In genomic region chr15:50558012-50558411, GRCh38 we compare ENCODE assay signal across 19 cellular contexts. TPM values are rescaled to one million over a fixed set of nuclear protein-coding genes. Genes with fewer than 3 reads are reported as not detected.
"Had no signal": no experiment of that assay in that cellular context is flagged by ENCODE, and none has a peak within 500 bp of the region (broad histone marks: within the 10 kb centered on the region; RNA-seq: fewer than 3 reads in every experiment).

No MANE protein-coding gene starts in this region.

- ATAC-seq: activated naive CD4-positive, alpha-beta T cell treated with anti-CD3 and anti-CD28 coated beads, Interleukin-2, amount 50 U/mL, for 72 hours; left lobe of liver; sciatic nerve had no signal

- H3K4me3 Mint-ChIP-seq: activated B cell treated with CpG ODN at 0.5 μM for 24 hours; activated CD4-positive, alpha-beta T cell treated with anti-CD3 and anti-CD28 coated beads, Interleukin-2, amount 10 ng/mL, durations not matched to agents 7 days and 5 days; central memory CD8-positive, alpha-beta T cell; neural progenitor cell; T-helper 2 cell treated with Interferon-gamma antibody and Interleukin-4, amounts not matched to agents 5 μg/mL and 100 μg/mL, for 36 hours had no signal

- H3K27ac Mint-ChIP-seq: activated B cell treated with CpG ODN at 0.5 μM for 24 hours; activated CD4-positive, alpha-beta T cell treated with anti-CD3 and anti-CD28 coated beads, Interleukin-2, amount 10 ng/mL, durations not matched to agents 7 days and 5 days; neural progenitor cell; T-helper 2 cell treated with Interferon-gamma antibody and Interleukin-4, amounts not matched to agents 5 μg/mL and 100 μg/mL, for 36 hours had no signal

- H3K27me3 Mint-ChIP-seq: activated B cell treated with CpG ODN at 0.5 μM for 24 hours; activated CD4-positive, alpha-beta T cell treated with anti-CD3 and anti-CD28 coated beads, Interleukin-2, amount 10 ng/mL, durations not matched to agents 7 days and 5 days; central memory CD8-positive, alpha-beta T cell had no signal

- FAIRE-seq: endothelial cell of umbilical vein, keratinocyte, urothelium cell line had no signal

- DNase-seq: activated B cell treated with CpG ODN at 0.5 μM for 24 hours; activated CD4-positive, alpha-beta T cell treated with anti-CD3 and anti-CD28 coated beads, Interleukin-2, amount 10 ng/mL, durations not matched to agents 7 days and 5 days; activated effector memory CD4-positive, alpha-beta T cell treated with anti-CD3 and anti-CD28 coated beads, Interleukin-2, amount 50 U/mL, for 16 hours; brain microvascular endothelial cell; effector CD4-positive, alpha-beta T cell; esophagus squamous epithelium; thyroid gland had no signal

- H3K4me1 Mint-ChIP-seq: activated B cell treated with CpG ODN at 0.5 μM for 24 hours, neural progenitor cell had no signal

- H3K9me3 Mint-ChIP-seq: activated B cell treated with CpG ODN at 0.5 μM for 24 hours; activated CD4-positive, alpha-beta T cell treated with anti-CD3 and anti-CD28 coated beads, Interleukin-2, amount 10 ng/mL, durations not matched to agents 7 days and 5 days; activated naive CD4-positive, alpha-beta T cell treated with anti-CD3 and anti-CD28 coated beads, Interleukin-2, amount 50 U/mL, for 72 hours; central memory CD8-positive, alpha-beta T cell; neural progenitor cell; T-helper 2 cell treated with Interferon-gamma antibody and Interleukin-4, amounts not matched to agents 5 μg/mL and 100 μg/mL, for 36 hours had no signal

RNA-seq across cellular contexts. Expression of gene USP50, which starts 11.5 kb away (rescaled TPM):
- total RNA-seq: activated CD4-positive, alpha-beta T cell treated with anti-CD3 and anti-CD28 coated beads, Interleukin-2, amount 10 ng/mL, durations not matched to agents 7 days and 5 days; activated naive CD4-positive, alpha-beta T cell treated with anti-CD3 and anti-CD28 coated beads, Interleukin-2, amount 50 U/mL, for 72 hours; endothelial cell of umbilical vein; fibroblast of villous mesenchyme; glomerular endothelial cell; hepatocyte had no signal
- polyA plus RNA-seq: endothelial cell of umbilical vein, keratinocyte had no signal
